37 cellular contexts compared by ENCODE assay signal in genomic region chr2:159382447-159383028, GRCh38.
"Had no signal": no experiment of that assay in that cellular context is flagged by ENCODE, and none has a peak within 500 bp of the region (broad histone marks: within the 10 kb centered on the region; RNA-seq: fewer than 3 reads in every experiment).

No MANE protein-coding gene starts in this region.

- H3K36me3 ChIP-seq: MG63 had no signal

- H3K27ac Mint-ChIP-seq: activated CD4-positive, alpha-beta memory T cell treated with anti-CD3 and anti-CD28 coated beads, Interleukin-2, amount 10 ng/mL, durations not matched to agents 7 days and 5 days; activated CD4-positive, alpha-beta T cell treated with anti-CD3 and anti-CD28 coated beads for 36 hours; activated CD8-positive, alpha-beta memory T cell treated with anti-CD3 and anti-CD28 coated beads, Interleukin-2, amount 10 ng/mL, durations not matched to agents 7 days and 5 days; activated naive CD4-positive, alpha-beta T cell treated with anti-CD3 and anti-CD28 coated beads, Interleukin-2, amount 10 ng/mL, durations not matched to agents 7 days and 5 days; activated naive CD8-positive, alpha-beta T cell; activated naive CD8-positive, alpha-beta T cell treated with anti-CD3 and anti-CD28 coated beads, Interleukin-2, amount 50 U/mL, for 24 hours; brain; T-helper 1 cell treated with Interleukin-12 subunit alpha and Interleukin-12 subunit beta and Interleukin-4 antibody, amounts not matched to agents 30 μg/mL and 1 μg/mL, for 36 hours; T-helper 2 cell treated with Interferon-gamma antibody and Interleukin-4, amounts not matched to agents 5 μg/mL and 100 μg/mL, for 36 hours; WTC11 had no signal

- ATAC-seq: activated CD4-positive, alpha-beta T cell treated with anti-CD3 and anti-CD28 coated beads for 36 hours; activated CD4-positive, CD25-positive, alpha-beta regulatory T cell treated with anti-CD3 and anti-CD28 coated beads, Interleukin-2, amount 50 U/mL, for 24 hours; activated CD8-positive, alpha-beta memory T cell treated with anti-CD3 and anti-CD28 coated beads, Interleukin-2, amount 10 ng/mL, durations not matched to agents 7 days and 5 days; activated naive CD8-positive, alpha-beta T cell treated with anti-CD3 and anti-CD28 coated beads, Interleukin-2, amount 50 U/mL, for 24 hours; PC-3; WTC11 had no signal

- H3K27ac ChIP-seq: SJSA1 had no signal

- DNase-seq: activated CD4-positive, alpha-beta memory T cell treated with anti-CD3 and anti-CD28 coated beads, Interleukin-2, amount 10 ng/mL, durations not matched to agents 7 days and 5 days; activated CD4-positive, alpha-beta T cell treated with anti-CD3 and anti-CD28 coated beads for 36 hours; activated CD4-positive, alpha-beta T cell treated with anti-CD3 and anti-CD28 coated beads, Interleukin-2, amount 50 U/mL, for 1 hour; activated CD8-positive, alpha-beta memory T cell treated with anti-CD3 and anti-CD28 coated beads for 24 hours; activated CD8-positive, alpha-beta memory T cell treated with anti-CD3 and anti-CD28 coated beads, Interleukin-2, amount 10 ng/mL, durations not matched to agents 7 days and 5 days; activated CD8-positive, alpha-beta memory T cell treated with anti-CD3 and anti-CD28 coated beads, Interleukin-2, amount 50 U/mL, for 48 hours; activated effector memory CD4-positive, alpha-beta T cell treated with Interleukin-2 at 50 U/mL for 16 hours; activated naive CD4-positive, alpha-beta T cell treated with anti-CD3 and anti-CD28 coated beads, Interleukin-2, amount 10 ng/mL, durations not matched to agents 7 days and 5 days; activated naive CD8-positive, alpha-beta T cell treated with anti-CD3 and anti-CD28 coated beads, Interleukin-2, amount 50 U/mL, for 24 hours; activated T-cell treated with anti-CD3 and anti-CD28 coated beads, Interleukin-2, amount 50 U/mL, for 48 hours; anterior cingulate cortex; caudate nucleus; KBM-7; MG63; NCI-H1092; NCI-H1436 treated with DMSO at 0.1 percent for 48 hours; NCI-H1694 treated with DMSO at 0.1 percent for 48 hours; NCI-H2029 treated with DMSO at 0.1 percent for 48 hours; NCI-H2107; NCI-H2171; NCI-H510A; NCI-H526; NCI-H748 treated with DMSO at 0.1 percent for 48 hours; NK-92 treated with Interleukin-12 subunit alpha and Interleukin-12 subunit beta, amount 100 ng/mL, for 24 hours; PC-3; Peyer's patch; RPMI8226; SHP77 treated with DMSO at 0.1 percent for 48 hours; SK-N-SH had no signal

- H3K4me1 ChIP-seq: Peyer's patch, SJSA1 had no signal

- H3K4me3 Mint-ChIP-seq: activated CD4-positive, alpha-beta memory T cell treated with anti-CD3 and anti-CD28 coated beads, Interleukin-2, amount 10 ng/mL, durations not matched to agents 7 days and 5 days; activated CD4-positive, alpha-beta T cell treated with anti-CD3 and anti-CD28 coated beads for 36 hours; activated CD8-positive, alpha-beta memory T cell treated with anti-CD3 and anti-CD28 coated beads, Interleukin-2, amount 10 ng/mL, durations not matched to agents 7 days and 5 days; activated naive CD4-positive, alpha-beta T cell treated with anti-CD3 and anti-CD28 coated beads, Interleukin-2, amount 10 ng/mL, durations not matched to agents 7 days and 5 days; activated naive CD8-positive, alpha-beta T cell; activated naive CD8-positive, alpha-beta T cell treated with anti-CD3 and anti-CD28 coated beads, Interleukin-2, amount 50 U/mL, for 24 hours; brain; T-helper 1 cell treated with Interleukin-12 subunit alpha and Interleukin-12 subunit beta and Interleukin-4 antibody, amounts not matched to agents 30 μg/mL and 1 μg/mL, for 36 hours; T-helper 2 cell treated with Interferon-gamma antibody and Interleukin-4, amounts not matched to agents 5 μg/mL and 100 μg/mL, for 36 hours; WTC11 had no signal

- H3K4me3 ChIP-seq: MG63, Peyer's patch, SJSA1 had no signal

- H3K9me3 ChIP-seq: MG63, Peyer's patch, SJSA1, SK-N-SH had no signal

- H3K27me3 ChIP-seq: MG63, Peyer's patch, SJSA1 had no signal

- H3K4me2 ChIP-seq: SK-N-SH had no signal

- H3K9me3 Mint-ChIP-seq: activated CD4-positive, alpha-beta memory T cell treated with anti-CD3 and anti-CD28 coated beads, Interleukin-2, amount 10 ng/mL, durations not matched to agents 7 days and 5 days; activated naive CD4-positive, alpha-beta T cell treated with anti-CD3 and anti-CD28 coated beads, Interleukin-2, amount 10 ng/mL, durations not matched to agents 7 days and 5 days; activated naive CD8-positive, alpha-beta T cell treated with anti-CD3 and anti-CD28 coated beads, Interleukin-2, amount 50 U/mL, for 24 hours; brain; T-helper 1 cell treated with Interleukin-12 subunit alpha and Interleukin-12 subunit beta and Interleukin-4 antibody, amounts not matched to agents 30 μg/mL and 1 μg/mL, for 36 hours; T-helper 2 cell treated with Interferon-gamma antibody and Interleukin-4, amounts not matched to agents 5 μg/mL and 100 μg/mL, for 36 hours; WTC11 had no signal

- FAIRE-seq: bronchial epithelial cell had no signal

- H3K27me3 Mint-ChIP-seq: activated CD4-positive, alpha-beta memory T cell treated with anti-CD3 and anti-CD28 coated beads, Interleukin-2, amount 10 ng/mL, durations not matched to agents 7 days and 5 days; activated CD4-positive, alpha-beta T cell treated with anti-CD3 and anti-CD28 coated beads for 36 hours; activated CD8-positive, alpha-beta memory T cell treated with anti-CD3 and anti-CD28 coated beads, Interleukin-2, amount 10 ng/mL, durations not matched to agents 7 days and 5 days; activated naive CD4-positive, alpha-beta T cell treated with anti-CD3 and anti-CD28 coated beads, Interleukin-2, amount 10 ng/mL, durations not matched to agents 7 days and 5 days; activated naive CD8-positive, alpha-beta T cell; activated naive CD8-positive, alpha-beta T cell treated with anti-CD3 and anti-CD28 coated beads, Interleukin-2, amount 50 U/mL, for 24 hours; brain had no signal

- H3K9ac ChIP-seq: SK-N-SH had no signal

- H3K4me1 Mint-ChIP-seq: activated CD4-positive, alpha-beta memory T cell treated with anti-CD3 and anti-CD28 coated beads, Interleukin-2, amount 10 ng/mL, durations not matched to agents 7 days and 5 days; activated CD4-positive, alpha-beta T cell treated with anti-CD3 and anti-CD28 coated beads for 36 hours; activated CD8-positive, alpha-beta memory T cell treated with anti-CD3 and anti-CD28 coated beads, Interleukin-2, amount 10 ng/mL, durations not matched to agents 7 days and 5 days; activated naive CD4-positive, alpha-beta T cell treated with anti-CD3 and anti-CD28 coated beads, Interleukin-2, amount 10 ng/mL, durations not matched to agents 7 days and 5 days; activated naive CD8-positive, alpha-beta T cell treated with anti-CD3 and anti-CD28 coated beads, Interleukin-2, amount 50 U/mL, for 24 hours; brain; WTC11 had no signal
